ENCODE assay signal across 22 cellular contexts in genomic region chr4:174204194-174204831, GRCh38.
A peak's percentile ranks its signal among the peaks of the same experiment; 100 is the strongest.
DNase-seq lines count a peak whose midpoint lies in the region; ATAC-seq, FAIRE-seq and TF ChIP-seq lines count a peak whose summit lies in the region.
"Had no signal": no experiment of that assay in that cellular context is flagged by ENCODE, and none has a peak within 500 bp of the region (broad histone marks: within the 10 kb centered on the region; RNA-seq: fewer than 3 reads in every experiment).

No MANE protein-coding gene starts in this region.

- H3K27me3 ChIP-seq in H7 (ENCODE audit: control insufficient read depth, insufficient read depth, low read length) (no peaks in the 10 kb centered on the region; the same call in 1 of the 2 replicates), SK-N-SH (ENCODE audit: insufficient read depth) (no peaks in the 10 kb centered on the region), H1 (replicated peaks in 1 of 4; ENCODE audit: control insufficient read depth in 3 of 4, extremely low read depth in 1 of 4, insufficient read depth in 3 of 4, low read length in 3 of 4) (peaks cover 0 to under 1% (median 0%) of the 10 kb centered on the region in 4 experiments; a peak in 2 of 7 replicates), smooth muscle cell (ENCODE audit: low read depth) (no peaks in the 10 kb centered on the region)
- H3K27me3 ChIP-seq: BLaER1 had no signal

- H3K23me2 ChIP-seq in H1 (ENCODE audit: low read depth, low read length) = no peaks in the 10 kb centered on the region; the same call in 1 of the 2 replicates

- no peak overlapping the region for H3K23ac ChIP-seq in H1 (ENCODE audit: insufficient read length)

- no peaks in the 10 kb centered on the region for H3K9me3 Mint-ChIP-seq in activated T-cell treated with anti-CD3 and anti-CD28 coated beads, Interleukin-2, amount 50 U/mL, for 4 hours
- H3K9me3 Mint-ChIP-seq: CD14-positive monocyte; CD4-positive, alpha-beta memory T cell; H9 had no signal

- no peak for TF ChIP-seq POLR2A in H1 (IDR thresholded peaks at IDR 0.05; ENCODE audit: control extremely low read depth in 1 of 2, low read depth in 2 of 2, low read length in 2 of 2)

- no peak overlapping the region for H3K4ac ChIP-seq in H1 (replicated peaks; ENCODE audit: insufficient read length, low read depth, low read length)

- H3K9me3 ChIP-seq in SK-N-SH (no peaks in the 10 kb centered on the region), H1 (ENCODE audit: insufficient read depth in 2 of 2, low read depth in 1 of 2, low read length in 1 of 2) (no peaks in the 10 kb centered on the region), smooth muscle cell (replicated peaks; ENCODE audit: low read depth) (no peaks in the 10 kb centered on the region)
- H3K9me3 ChIP-seq: BLaER1 had no signal

- no peak overlapping the region for H2BK20ac ChIP-seq in H1 (ENCODE audit: low read length)

- ATAC-seq in activated T-cell treated with anti-CD3 and anti-CD28 coated beads, Interleukin-2, amount 50 U/mL, for 4 hours = no peak

- H3K36me3 Mint-ChIP-seq in activated T-cell treated with anti-CD3 and anti-CD28 coated beads, Interleukin-2, amount 50 U/mL, for 4 hours (ENCODE audit: insufficient read depth) = no peaks in the 10 kb centered on the region
- H3K36me3 Mint-ChIP-seq: CD14-positive monocyte; CD4-positive, alpha-beta memory T cell had no signal

- DNase-seq in H7 = peak; percentile 10
- DNase-seq in SK-N-SH = peak; percentile 50
- no peak for DNase-seq in H1 (ENCODE audit: low read depth in 1 of 2, low spot score in 2 of 2)
- DNase-seq in smooth muscle cell (lab: John Stamatoyannopoulos, UW; ENCODE audit: unreplicated experiment) = no peak
- no peak for DNase-seq in SHP77 (lab: John Stamatoyannopoulos, UW)
- DNase-seq in DMS53 (lab: John Stamatoyannopoulos, UW) = no peak
- DNase-seq in activated T-cell treated with anti-CD3 and anti-CD28 coated beads, Interleukin-2, amount 50 U/mL, for 4 hours = no peak
- DNase-seq in stimulated activated CD4-positive, alpha-beta T cell treated with anti-CD3 and anti-CD28 coated beads, Interleukin-12 subunit alpha, Interleukin-12 subunit beta, amount 100 ng/mL, for 4 hours = no peak
- DNase-seq: ACHN; AML-193; CD4-positive, alpha-beta memory T cell; DND-41; EL; GM23248; H9; Karpas-422; KBM-7 had no signal

- POLR2A ChIA-PET in SK-N-SH (lab: Yijun Ruan, JAX) (interaction anchor here (0.7 to 4.3 kb wide), 15 partner anchors 10 to 698 kb away, joined by 3 to 67 read pairs (median 4); partner anchors contain the start of gene HAND2), H1 (lab: Charles Lee; ENCODE audit: partially characterized antibody) (no interaction called here)

- H4K91ac ChIP-seq in H1 (replicated peaks; ENCODE audit: insufficient read length, low read length) = no peak overlapping the region

- H3K9ac ChIP-seq in SK-N-SH (no peak overlapping the region), H1 (replicated peaks in 1 of 4; ENCODE audit: extremely low read depth in 1 of 4, low read depth in 3 of 4, low read length in 3 of 4) (no peak overlapping the region), smooth muscle cell (ENCODE audit: low read depth) (no peak overlapping the region)
- H3K9ac ChIP-seq: BLaER1, GM23248 had no signal

- TF ChIP-seq RAD21 in SK-N-SH (IDR thresholded peaks at IDR 0.05; ENCODE audit: low read length) (peak; percentile 13; the same call in 1 of the 2 replicates), H1 (IDR thresholded peaks at IDR 0.05 in 1 of 2, conservative IDR thresholded peaks at IDR 0.05 in 1 of 2; ENCODE audit: low read depth in 2 of 2, low read length in 2 of 2) (no peak)

- H2AK5ac ChIP-seq in H1 (ENCODE audit: low read depth, low read length) = no peak overlapping the region

- 36% methylated on average over 9 of the region's 9 CpGs for WGBS in SK-N-SH (ENCODE audit: low lambda C conversion rate)
- WGBS in H1 (ENCODE audit: extremely low coverage in 1 of 2, insufficient coverage in 1 of 2, insufficient read length in 1 of 2, insufficient replicate concordance in 2 of 2, low coverage in 1 of 2, low lambda C conversion rate in 2 of 2, missing lambda C conversion rate in 1 of 2), 2 experiments = 83% methylated on average over 9 of the region's 9 CpGs; no CpG with 5 or more reads in 1 of the 2 experiments
- WGBS in smooth muscle cell (ENCODE audit: low lambda C conversion rate) = 76% methylated on average over 9 of the region's 9 CpGs

- no peak for TF ChIP-seq CTCF in SK-N-SH (IDR thresholded peaks at IDR 0.05)
- TF ChIP-seq CTCF in H1 (IDR thresholded peaks at IDR 0.05; ENCODE audit: control extremely low read depth in 1 of 3, insufficient read depth in 1 of 3, low read depth in 1 of 3, low read length in 3 of 3) = no peak
- no peak for TF ChIP-seq CTCF in smooth muscle cell (IDR thresholded peaks at IDR 0.05; ENCODE audit: borderline replicate concordance, insufficient read depth, poor library complexity, severe bottlenecking)

- no peak overlapping the region for H2BK12ac ChIP-seq in H1 (ENCODE audit: low read depth, low read length)

- H3K14ac ChIP-seq in H1 (ENCODE audit: insufficient read length) = no peak overlapping the region

- H3K4me2 ChIP-seq in SK-N-SH = peak overlapping the region; percentile 55
- no peak overlapping the region for H3K4me2 ChIP-seq in H1 (ENCODE audit: insufficient read depth in 1 of 2, low read depth in 2 of 2, low read length in 2 of 2)
- peak overlapping the region; percentile 80 for H3K4me2 ChIP-seq in smooth muscle cell
- H3K4me2 ChIP-seq: BLaER1 had no signal

- H3K79me2 ChIP-seq in SK-N-SH (ENCODE audit: insufficient read depth) (no peaks in the 10 kb centered on the region), H1 (ENCODE audit: control insufficient read depth in 1 of 2, insufficient read depth in 2 of 2, low read length in 2 of 2) (no peaks in the 10 kb centered on the region), smooth muscle cell (ENCODE audit: low read depth) (peaks cover 16% of the 10 kb centered on the region)

- no peak overlapping the region for H2BK5ac ChIP-seq in H1 (ENCODE audit: low read depth, low read length)

- peaks cover 30 to 38% of the 10 kb centered on the region in 2 experiments; a peak in 3 of 4 replicates for H3K4me1 ChIP-seq in SK-N-SH (ENCODE audit: control insufficient read depth in 1 of 2, insufficient read depth in 2 of 2, low read depth in 1 of 2, low read length in 1 of 2)
- H3K4me1 ChIP-seq in H1 (replicated peaks in 1 of 4; ENCODE audit: control insufficient read depth in 3 of 4, insufficient read depth in 4 of 4, low read length in 3 of 4) = peaks cover 0 to 4% (median 0%) of the 10 kb centered on the region in 4 experiments; a peak in 1 of 7 replicates
- peaks cover 38% of the 10 kb centered on the region for H3K4me1 ChIP-seq in smooth muscle cell (ENCODE audit: low read depth)
- H3K4me1 ChIP-seq: BLaER1 had no signal

- TF ChIP-seq EP300 in SK-N-SH (IDR thresholded peaks at IDR 0.05; ENCODE audit: borderline replicate concordance in 1 of 2, low read depth in 1 of 2, low read length in 1 of 2) (peak in 1 of 2 experiments; percentile 32; a peak in 1 of 4 replicates), H1 (IDR thresholded peaks at IDR 0.05; ENCODE audit: borderline replicate concordance in 1 of 2, low read depth in 2 of 2, low read length in 2 of 2) (no peak)

- CTCF ChIA-PET in SK-N-SH (lab: Yijun Ruan, JAX) = interaction anchor here (0.8 to 2.7 kb wide), 7 partner anchors 8 to 195 kb away, joined by 3 to 11 read pairs (median 5); no protein-coding TSS in a partner anchor
- CTCF ChIA-PET in H1 (lab: Charles Lee; ENCODE audit: partially characterized antibody) = interaction anchor here (0.6 to 1.0 kb wide), 3 partner anchors 51 to 760 kb away, joined by 3 to 6 read pairs (median 3); no protein-coding TSS in a partner anchor

- H3F3A ChIP-seq in SK-N-SH (replicated peaks; ENCODE audit: insufficient read depth) (peaks cover 7% of the 10 kb centered on the region), smooth muscle cell (ENCODE audit: low read depth) (peaks cover under 1% of the 10 kb centered on the region)

- no peak overlapping the region for H2BK120ac ChIP-seq in H1 (replicated peaks; ENCODE audit: low read depth, low read length)

- H3K27ac ChIP-seq in SK-N-SH (ENCODE audit: low read depth in 2 of 2, low read length in 1 of 2) = peak overlapping the region; percentile 36 to 99; a peak in 3 of 4 replicates
- H3K27ac ChIP-seq in H1 (ENCODE audit: low read depth, low read length) = no peak overlapping the region
- H3K27ac ChIP-seq in smooth muscle cell (ENCODE audit: low read depth) = peak overlapping the region; percentile 80
- H3K27ac ChIP-seq: BLaER1, GM23248, HL-60 had no signal

- no peak overlapping the region for H3K56ac ChIP-seq in H1 (replicated peaks; ENCODE audit: insufficient read length, low read depth, low read length)

- H3K4me3 ChIP-seq in H7 (ENCODE audit: insufficient read depth, low read depth, low read length) = no peak overlapping the region
- peak overlapping the region in 1 of 2 experiments; percentile 2; a peak in 2 of 4 replicates for H3K4me3 ChIP-seq in SK-N-SH (ENCODE audit: low read depth in 2 of 2, low read length in 1 of 2)
- no peak overlapping the region for H3K4me3 ChIP-seq in H1 (ENCODE audit: extremely low read depth in 1 of 4, insufficient read depth in 2 of 4, low read depth in 3 of 4, low read length in 4 of 4)
- peak overlapping the region; percentile 17 for H3K4me3 ChIP-seq in smooth muscle cell
- H3K4me3 ChIP-seq: BLaER1, GM23248 had no signal

- H3K9me2 ChIP-seq in SK-N-SH = no peaks in the 10 kb centered on the region

- H3K27me3 Mint-ChIP-seq in activated T-cell treated with anti-CD3 and anti-CD28 coated beads, Interleukin-2, amount 50 U/mL, for 4 hours (ENCODE audit: low read depth) = peaks cover 22% of the 10 kb centered on the region

- no peak overlapping the region for H4K8ac ChIP-seq in H1 (ENCODE audit: extremely low read depth, insufficient read depth, low read length)

- no peak overlapping the region for H2BK15ac ChIP-seq in H1 (ENCODE audit: low read length)

- H3K36me3 ChIP-seq in H7 (replicated peaks; ENCODE audit: control insufficient read depth, insufficient read depth, low read length) = no peaks in the 10 kb centered on the region
- no peaks in the 10 kb centered on the region for H3K36me3 ChIP-seq in SK-N-SH (replicated peaks in 1 of 2; ENCODE audit: control insufficient read depth in 1 of 2, insufficient read depth in 2 of 2, low read length in 1 of 2)
- H3K36me3 ChIP-seq in H1 (ENCODE audit: control insufficient read depth in 2 of 4, insufficient read depth in 4 of 4, low read length in 3 of 4) = no peaks in the 10 kb centered on the region
- no peaks in the 10 kb centered on the region for H3K36me3 ChIP-seq in smooth muscle cell (ENCODE audit: low read depth)
- H3K36me3 ChIP-seq: BLaER1 had no signal

- H4K20me1 ChIP-seq in SK-N-SH (ENCODE audit: insufficient read depth) = no peaks in the 10 kb centered on the region
- no peaks in the 10 kb centered on the region for H4K20me1 ChIP-seq in H1 (replicated peaks in 1 of 2; ENCODE audit: control insufficient read depth in 1 of 2, insufficient read depth in 2 of 2, low read length in 2 of 2)
- H4K20me1 ChIP-seq in smooth muscle cell (ENCODE audit: low read depth) = no peaks in the 10 kb centered on the region
- H4K20me1 ChIP-seq: BLaER1 had no signal

- no peaks in the 10 kb centered on the region for H3K79me1 ChIP-seq in H1 (ENCODE audit: low read depth, low read length)

- H3K18ac ChIP-seq in H1 (ENCODE audit: extremely low read depth, low read length) = no peak overlapping the region

- FAIRE-seq in H1 (lab: Jason Lieb, UNC) = no peak
- FAIRE-seq: GM12891, GM19239 had no signal

- no peaks in the 10 kb centered on the region for H3K4me1 Mint-ChIP-seq in activated T-cell treated with anti-CD3 and anti-CD28 coated beads, Interleukin-2, amount 50 U/mL, for 4 hours (ENCODE audit: low read depth)
- H3K4me1 Mint-ChIP-seq: CD14-positive monocyte; CD4-positive, alpha-beta memory T cell had no signal

- no peak overlapping the region for H3K4me3 Mint-ChIP-seq in activated T-cell treated with anti-CD3 and anti-CD28 coated beads, Interleukin-2, amount 50 U/mL, for 4 hours
- H3K4me3 Mint-ChIP-seq: CD14-positive monocyte; CD4-positive, alpha-beta memory T cell; H9 had no signal

- H4K5ac ChIP-seq in H1 (ENCODE audit: insufficient read length, low read depth, low read length) = no peak overlapping the region

- peak overlapping the region; percentile 63 for H2AFZ ChIP-seq in SK-N-SH (ENCODE audit: low read depth)
- H2AFZ ChIP-seq in H1 (ENCODE audit: low read length) = 0 out of 2 replicates have a peak overlapping the region, but pooled peaks have one; percentile 42
- H2AFZ ChIP-seq in smooth muscle cell (ENCODE audit: low read depth) = peak overlapping the region; percentile 85
- H2AFZ ChIP-seq: GM23248 had no signal

Comparison
In these comparisons a context has a peak if more than half of its experiments do, and no peak if none do; other contexts are left out.
1. DNase-seq: peak in H7 (single experiment) and SK-N-SH (single experiment); none in H1 (0 of 2), smooth muscle cell (single experiment), SHP77 (0 of 2), DMS53 (single experiment), activated T-cell treated with anti-CD3 and anti-CD28 coated beads, Interleukin-2, amount 50 U/mL, for 4 hours (single experiment) and stimulated activated CD4-positive, alpha-beta T cell treated with anti-CD3 and anti-CD28 coated beads, Interleukin-12 subunit alpha, Interleukin-12 subunit beta, amount 100 ng/mL, for 4 hours (single experiment).
2. H3K4me2 ChIP-seq: peak in SK-N-SH (single experiment) and smooth muscle cell (single experiment); none in H1 (0 of 2).
3. Peak in every context shown above with its lines, with median percentiles within 50 percentile points of each other: H2AFZ ChIP-seq.